ENCODE assay signal across 23 cellular contexts in genomic region chr16:89811321-89811720, GRCh38. TPM values are rescaled to one million over a fixed set of nuclear protein-coding genes. Genes with fewer than 3 reads are reported as not detected.
DNase-seq lines count a peak whose midpoint lies in the region; ATAC-seq and TF ChIP-seq lines count a peak whose summit lies in the region.
"Had no signal": no experiment of that assay in that cellular context is flagged by ENCODE, and none has a peak within 500 bp of the region (broad histone marks: within the 10 kb centered on the region; RNA-seq: fewer than 3 reads in every experiment).

No MANE protein-coding gene starts in this region.

- H3K36me3 ChIP-seq in trophoblast cell (ENCODE audit: control insufficient read depth in 1 of 2, insufficient read depth in 2 of 2, low read length in 2 of 2) (peaks cover 20 to 21% of the 10 kb centered on the region in 2 experiments), PC-9 (ENCODE audit: low read depth) (no peaks in the 10 kb centered on the region)
- H3K36me3 ChIP-seq: thyroid gland had no signal

- no peaks in the 10 kb centered on the region for H3K9me2 ChIP-seq in PC-9 (ENCODE audit: insufficient read depth)

- peaks cover 24% of the 10 kb centered on the region for H3K4me1 Mint-ChIP-seq in activated CD4-positive, alpha-beta T cell treated with anti-CD3 and anti-CD28 coated beads, Interleukin-2, amount 10 ng/mL, durations not matched to agents 7 days and 5 days
- H3K4me1 Mint-ChIP-seq in activated CD4-positive, alpha-beta T cell treated with anti-CD3 and anti-CD28 coated beads, Interleukin-2, amount 10 ng/mL, durations not matched to agents 24 days and 14 days, result peaks cover 16% of the 10 kb centered on the region
- no peaks in the 10 kb centered on the region for H3K4me1 Mint-ChIP-seq in natural killer cell

- H4K20me1 ChIP-seq in PC-9 (ENCODE audit: insufficient read depth), result no peaks in the 10 kb centered on the region

- H3K27ac Mint-ChIP-seq in activated CD4-positive, alpha-beta T cell treated with anti-CD3 and anti-CD28 coated beads, Interleukin-2, amount 10 ng/mL, durations not matched to agents 7 days and 5 days, result peak overlapping the region; percentile 2
- no peak overlapping the region for H3K27ac Mint-ChIP-seq in activated CD4-positive, alpha-beta T cell treated with anti-CD3 and anti-CD28 coated beads, Interleukin-2, amount 10 ng/mL, durations not matched to agents 24 days and 14 days
- no peak overlapping the region for H3K27ac Mint-ChIP-seq in natural killer cell
- H3K27ac Mint-ChIP-seq: CD14-positive monocyte had no signal

- no peak overlapping the region for H3K4me3 Mint-ChIP-seq in activated CD4-positive, alpha-beta T cell treated with anti-CD3 and anti-CD28 coated beads, Interleukin-2, amount 10 ng/mL, durations not matched to agents 7 days and 5 days
- H3K4me3 Mint-ChIP-seq in activated CD4-positive, alpha-beta T cell treated with anti-CD3 and anti-CD28 coated beads, Interleukin-2, amount 10 ng/mL, durations not matched to agents 24 days and 14 days, result no peak overlapping the region
- H3K4me3 Mint-ChIP-seq in natural killer cell, result no peak overlapping the region
- H3K4me3 Mint-ChIP-seq: CD14-positive monocyte had no signal

- H3K27ac ChIP-seq in trophoblast cell (ENCODE audit: low read depth, low read length) (no peak overlapping the region), PC-9 (no peak overlapping the region)
- H3K27ac ChIP-seq: coronary artery, left lung, SJCRH30, thyroid gland, VCaP had no signal

- H3K4me1 ChIP-seq in trophoblast cell (ENCODE audit: control insufficient read depth in 1 of 2, insufficient read depth in 2 of 2, low read length in 2 of 2), result peaks cover 0 to 4% of the 10 kb centered on the region in 2 experiments
- H3K4me1 ChIP-seq in PC-9 (replicated peaks; ENCODE audit: insufficient read depth), result no peaks in the 10 kb centered on the region

- no peaks in the 10 kb centered on the region for H3K9me3 Mint-ChIP-seq in activated CD4-positive, alpha-beta T cell treated with anti-CD3 and anti-CD28 coated beads, Interleukin-2, amount 10 ng/mL, durations not matched to agents 7 days and 5 days
- H3K9me3 Mint-ChIP-seq in activated CD4-positive, alpha-beta T cell treated with anti-CD3 and anti-CD28 coated beads, Interleukin-2, amount 10 ng/mL, durations not matched to agents 24 days and 14 days, result no peaks in the 10 kb centered on the region
- no peaks in the 10 kb centered on the region for H3K9me3 Mint-ChIP-seq in natural killer cell

- H3K79me1 ChIP-seq in trophoblast cell (ENCODE audit: low read length), result peaks cover 3% of the 10 kb centered on the region

- H3K9ac ChIP-seq in trophoblast cell (ENCODE audit: low read length), result no peak overlapping the region

- WGBS in trophoblast cell (ENCODE audit: extremely low coverage, insufficient coverage, insufficient read length), result no CpG with 5 or more reads among the region's 2 CpGs

- no peaks in the 10 kb centered on the region for H3K27me3 Mint-ChIP-seq in activated CD4-positive, alpha-beta T cell treated with anti-CD3 and anti-CD28 coated beads, Interleukin-2, amount 10 ng/mL, durations not matched to agents 7 days and 5 days
- no peaks in the 10 kb centered on the region for H3K27me3 Mint-ChIP-seq in activated CD4-positive, alpha-beta T cell treated with anti-CD3 and anti-CD28 coated beads, Interleukin-2, amount 10 ng/mL, durations not matched to agents 24 days and 14 days
- H3K27me3 Mint-ChIP-seq in natural killer cell (ENCODE audit: low read depth in 2 of 2), result no peaks in the 10 kb centered on the region

- H4K12ac ChIP-seq in trophoblast cell (ENCODE audit: low read depth, low read length), result no peak overlapping the region

- no peaks in the 10 kb centered on the region for H3K9me3 ChIP-seq in trophoblast cell (ENCODE audit: insufficient read depth, low read depth, low read length)
- H3K9me3 ChIP-seq in PC-9 (ENCODE audit: insufficient read depth, low read depth), result no peaks in the 10 kb centered on the region
- H3K9me3 ChIP-seq: left lung, SJCRH30, thyroid gland had no signal

- H3K36me3 Mint-ChIP-seq in activated CD4-positive, alpha-beta T cell treated with anti-CD3 and anti-CD28 coated beads, Interleukin-2, amount 10 ng/mL, durations not matched to agents 7 days and 5 days (ENCODE audit: low read depth), result peaks cover 29% of the 10 kb centered on the region
- H3K36me3 Mint-ChIP-seq in activated CD4-positive, alpha-beta T cell treated with anti-CD3 and anti-CD28 coated beads, Interleukin-2, amount 10 ng/mL, durations not matched to agents 24 days and 14 days (ENCODE audit: low read depth), result peaks cover 37% of the 10 kb centered on the region
- no peaks in the 10 kb centered on the region for H3K36me3 Mint-ChIP-seq in natural killer cell

- H3K14ac ChIP-seq in trophoblast cell (ENCODE audit: low read length), result no peak overlapping the region

- no peak for DNase-seq in activated CD4-positive, alpha-beta T cell treated with anti-CD3 and anti-CD28 coated beads, Interleukin-2, amount 10 ng/mL, durations not matched to agents 7 days and 5 days
- no peak for DNase-seq in activated CD4-positive, alpha-beta T cell treated with anti-CD3 and anti-CD28 coated beads, Interleukin-2, amount 10 ng/mL, durations not matched to agents 24 days and 14 days
- peak; percentile 20 for DNase-seq in NCI-H2107 (lab: John Stamatoyannopoulos, UW)
- peak; percentile 35 to 63 for DNase-seq in SHP77 (lab: John Stamatoyannopoulos, UW)
- peak; percentile 75 to 92 for DNase-seq in trophoblast cell
- DNase-seq in natural killer cell, result no peak
- DNase-seq in PC-9, result no peak
- DNase-seq: activated CD4-positive, alpha-beta T cell treated with anti-CD3 and anti-CD28 coated beads, Interleukin-2, amount 50 U/mL, for 4 hours; activated gamma-delta T cell; DMS153; HCEC 1CT; NCI-H1092; NCI-H446 treated with DMSO at 0.1 percent for 48 hours; SJCRH30; stimulated activated CD4-positive, alpha-beta T cell treated with anti-CD3 and anti-CD28 coated beads, Interleukin-4, amount 100 ng/mL, for 1 hour; stimulated activated naive CD8-positive, alpha-beta T cell treated with anti-CD3 and anti-CD28 coated beads, Interleukin-15, Interleukin-2, amounts not matched to agents 100 U/mL and 50 U/mL, for 24 hours; T-helper 2 cell; thyroid gland had no signal

- H3K4me2 ChIP-seq in trophoblast cell (ENCODE audit: low read length) (no peak overlapping the region), PC-9 (no peak overlapping the region)

- H3F3A ChIP-seq in PC-9 (ENCODE audit: insufficient read depth, low read depth), result no peaks in the 10 kb centered on the region

- no peaks in the 10 kb centered on the region for H3K27me3 ChIP-seq in trophoblast cell (ENCODE audit: insufficient read depth, low read length)
- H3K27me3 ChIP-seq in PC-9 (ENCODE audit: insufficient read depth, low read depth), result no peaks in the 10 kb centered on the region
- H3K27me3 ChIP-seq: left lung, SJCRH30, thyroid gland had no signal

- intact Hi-C loops in activated CD4-positive, alpha-beta T cell treated with anti-CD3 and anti-CD28 coated beads, Interleukin-2, amount 10 ng/mL, durations not matched to agents 24 days and 14 days (cut with micrococcal nuclease), result no loop called here
- intact Hi-C loops in natural killer cell (cut with micrococcal nuclease) (no loop called here), PC-9 (cut with micrococcal nuclease; ENCODE audit: unreplicated experiment) (no loop called here)

- POLR2A ChIA-PET in activated CD4-positive, alpha-beta T cell treated with anti-CD3 and anti-CD28 coated beads, Interleukin-2, amount 10 ng/mL, durations not matched to agents 7 days and 5 days (lab: Charles Lee), result no interaction called here
- POLR2A ChIA-PET in PC-9 (lab: Charles Lee; ENCODE audit: unreplicated experiment), result no interaction called here

- no peak overlapping the region for H4K91ac ChIP-seq in trophoblast cell (ENCODE audit: low read depth, low read length)

- TF ChIP-seq CTCF in natural killer cell (IDR thresholded peaks at IDR 0.05) (no peak), PC-9 (conservative IDR thresholded peaks at IDR 0.05) (no peak)

- BruUV-seq in PC-9 (replicated peaks; lab: Mats Ljungman, UMichigan), result no TSS peak

- no peak overlapping the region for H3K23ac ChIP-seq in trophoblast cell (ENCODE audit: low read length)

- no peak overlapping the region for H2BK5ac ChIP-seq in trophoblast cell (ENCODE audit: low read depth, low read length, poor library complexity)

- no peak for ATAC-seq in natural killer cell
- ATAC-seq in GM21528 (IDR thresholded peaks at IDR 0.05; ENCODE audit: low FRiP score, unreplicated experiment), result no peak
- ATAC-seq: left lung; stimulated activated naive CD8-positive, alpha-beta T cell treated with anti-CD3 and anti-CD28 coated beads, Interleukin-15, Interleukin-2, amounts not matched to agents 100 U/mL and 50 U/mL, for 24 hours had no signal

- H2BK120ac ChIP-seq in trophoblast cell (ENCODE audit: insufficient read depth, low read length, poor library complexity), result no peak overlapping the region

- peaks cover 5% of the 10 kb centered on the region for H3K79me2 ChIP-seq in trophoblast cell (ENCODE audit: control insufficient read depth, insufficient read depth, low read length, poor library complexity)
- peaks cover 25% of the 10 kb centered on the region for H3K79me2 ChIP-seq in PC-9 (ENCODE audit: low read depth)

- no peak overlapping the region for H2AK5ac ChIP-seq in trophoblast cell (ENCODE audit: low read length)

- H3K18ac ChIP-seq in trophoblast cell (ENCODE audit: low read length), result no peak overlapping the region

- H3K4me3 ChIP-seq in trophoblast cell (ENCODE audit: low read depth, low read length) (no peak overlapping the region), PC-9 (no peak overlapping the region)
- H3K4me3 ChIP-seq: coronary artery, left lung, SJCRH30, thyroid gland had no signal

- H2AFZ ChIP-seq in trophoblast cell (ENCODE audit: insufficient read depth, low read length, poor library complexity), result no peak overlapping the region
- H2AFZ ChIP-seq in PC-9, result no peak overlapping the region

- no peak overlapping the region for H3K4ac ChIP-seq in trophoblast cell (ENCODE audit: low read depth, low read length)

- no peak overlapping the region for H2BK12ac ChIP-seq in trophoblast cell (ENCODE audit: low read length)

- no peak overlapping the region for H4K8ac ChIP-seq in trophoblast cell (ENCODE audit: low read depth, low read length)

- CTCF ChIA-PET in activated CD4-positive, alpha-beta T cell treated with anti-CD3 and anti-CD28 coated beads, Interleukin-2, amount 10 ng/mL, durations not matched to agents 7 days and 5 days (lab: Charles Lee), result interaction anchor here (1.0 kb wide), 1 partner anchor 116 kb away, joined by 3 read pairs; no protein-coding TSS in a partner anchor
- CTCF ChIA-PET in PC-9 (lab: Charles Lee), result interaction anchor here (0.5 kb wide), 1 partner anchor 71 kb away, joined by 4 read pairs; no protein-coding TSS in a partner anchor

RNA-seq across cellular contexts. Expression of gene FANCA, which starts 5.1 kb away (rescaled TPM):
- total RNA-seq in activated CD4-positive, alpha-beta T cell treated with anti-CD3 and anti-CD28 coated beads, Interleukin-2, amount 10 ng/mL, durations not matched to agents 7 days and 5 days, result 100 to 1,000 TPM in 1 of 2 experiments, 10 to 100 TPM in 1; 97.1 to 111 TPM
- 226 and 237 TPM in 2 replicates for total RNA-seq in activated CD4-positive, alpha-beta T cell treated with anti-CD3 and anti-CD28 coated beads, Interleukin-2, amount 10 ng/mL, durations not matched to agents 24 days and 14 days
- 31.2 TPM in 2 replicates for polyA plus RNA-seq in trophoblast cell (2013)
- total RNA-seq in natural killer cell (10 to 100 TPM; 43.3 to 45.4 (median 45.1) TPM), PC-9 (2021) (61.6 and 79.9 TPM in 2 replicates)

RNA-seq across cellular contexts. Expression of gene SPIRE2, which starts 17.0 kb away (rescaled TPM):
- total RNA-seq in activated CD4-positive, alpha-beta T cell treated with anti-CD3 and anti-CD28 coated beads, Interleukin-2, amount 10 ng/mL, durations not matched to agents 7 days and 5 days, result 1 to 10 TPM; 1.1 to 1.8 TPM
- 1.9 and 2.0 TPM in 2 replicates for total RNA-seq in activated CD4-positive, alpha-beta T cell treated with anti-CD3 and anti-CD28 coated beads, Interleukin-2, amount 10 ng/mL, durations not matched to agents 24 days and 14 days
- polyA plus RNA-seq in trophoblast cell (2013), result 41.1 and 43.3 TPM in 2 replicates
- total RNA-seq in natural killer cell, result 1 to 10 TPM; 4.5 to 8.7 (median 6.5) TPM
- 34.5 and 48.6 TPM in 2 replicates for total RNA-seq in PC-9 (2021)

Comparison
In these comparisons a context has a peak if more than half of its experiments do, and no peak if none do; other contexts are left out.
1. DNase-seq: peak in NCI-H2107 (single experiment), SHP77 (2 of 2) and trophoblast cell (2 of 2); none in activated CD4-positive, alpha-beta T cell treated with anti-CD3 and anti-CD28 coated beads, Interleukin-2, amount 10 ng/mL, durations not matched to agents 7 days and 5 days (single experiment), activated CD4-positive, alpha-beta T cell treated with anti-CD3 and anti-CD28 coated beads, Interleukin-2, amount 10 ng/mL, durations not matched to agents 24 days and 14 days (single experiment), natural killer cell (single experiment) and PC-9 (0 of 2).